In genomic region chr3:185781759-185782158, GRCh38 we compare ENCODE assay signal across 16 cellular contexts. TPM values are rescaled to one million over a fixed set of nuclear protein-coding genes. Genes with fewer than 3 reads are reported as not detected.
DNase-seq lines count a peak whose midpoint lies in the region; ATAC-seq and TF ChIP-seq lines count a peak whose summit lies in the region.
"Had no signal": no experiment of that assay in that cellular context is flagged by ENCODE, and none has a peak within 500 bp of the region (broad histone marks: within the 10 kb centered on the region; RNA-seq: fewer than 3 reads in every experiment).

No MANE protein-coding gene starts in this region.

- no peak for ATAC-seq in effector memory CD8-positive, alpha-beta T cell (replicated peaks)
- ATAC-seq: naive thymus-derived CD8-positive, alpha-beta T cell; stimulated activated naive B cell treated with anti-CD40 and anti-IgM and Interleukin-4, amounts not matched to agents 10 μg/mL and 1 μg/mL and 100 μg/mL, for 72 hours had no signal

- H3K9ac ChIP-seq in mammary epithelial cell (ENCODE audit: insufficient read depth, low read length), result no peak overlapping the region

- 27% methylated on average over 3 of the region's 3 CpGs for WGBS in mammary epithelial cell (ENCODE audit: low coverage, missing lambda C conversion rate)

- H3K4me3 Mint-ChIP-seq in CD14-positive monocyte, result no peak overlapping the region
- no peak overlapping the region for H3K4me3 Mint-ChIP-seq in effector memory CD8-positive, alpha-beta T cell
- H3K4me3 Mint-ChIP-seq: brain; CD4-positive, CD25-positive, alpha-beta regulatory T cell; naive thymus-derived CD8-positive, alpha-beta T cell; stimulated activated naive B cell treated with anti-CD40 and anti-IgM and Interleukin-4, amounts not matched to agents 10 μg/mL and 1 μg/mL and 100 μg/mL, for 72 hours had no signal

- CTCF ChIA-PET in mammary epithelial cell (lab: Charles Lee; ENCODE audit: low non-redundant PET), result interaction anchor here (0.5 kb wide), 1 partner anchor 356 kb away, joined by 3 read pairs; no protein-coding TSS in a partner anchor

- H3K9me3 Mint-ChIP-seq in CD14-positive monocyte, result no peaks in the 10 kb centered on the region
- no peaks in the 10 kb centered on the region for H3K9me3 Mint-ChIP-seq in effector memory CD8-positive, alpha-beta T cell
- H3K9me3 Mint-ChIP-seq: CD4-positive, CD25-positive, alpha-beta regulatory T cell; naive thymus-derived CD8-positive, alpha-beta T cell had no signal

- no peaks in the 10 kb centered on the region for H3K27me3 ChIP-seq in mammary epithelial cell (ENCODE audit: insufficient read depth, low read length)
- no peaks in the 10 kb centered on the region for H3K27me3 ChIP-seq in kidney epithelial cell (ENCODE audit: control insufficient read depth, insufficient read depth, low read length)

- H3K79me2 ChIP-seq in mammary epithelial cell (ENCODE audit: insufficient read depth, low read length), result peaks cover 98% of the 10 kb centered on the region

- peaks cover 1% of the 10 kb centered on the region for H3K4me1 Mint-ChIP-seq in CD14-positive monocyte
- no peaks in the 10 kb centered on the region for H3K4me1 Mint-ChIP-seq in effector memory CD8-positive, alpha-beta T cell (ENCODE audit: low read depth in 2 of 2)
- H3K4me1 Mint-ChIP-seq: CD4-positive, CD25-positive, alpha-beta regulatory T cell; stimulated activated naive B cell treated with anti-CD40 and anti-IgM and Interleukin-4, amounts not matched to agents 10 μg/mL and 1 μg/mL and 100 μg/mL, for 72 hours had no signal

- H3K36me3 Mint-ChIP-seq in CD14-positive monocyte, result peaks cover 4% of the 10 kb centered on the region in 2 donors
- H3K36me3 Mint-ChIP-seq in effector memory CD8-positive, alpha-beta T cell (ENCODE audit: insufficient read depth), result no peaks in the 10 kb centered on the region
- H3K36me3 Mint-ChIP-seq: CD4-positive, CD25-positive, alpha-beta regulatory T cell; naive thymus-derived CD8-positive, alpha-beta T cell; stimulated activated naive B cell treated with anti-CD40 and anti-IgM and Interleukin-4, amounts not matched to agents 10 μg/mL and 1 μg/mL and 100 μg/mL, for 72 hours had no signal

- DNase-seq in EH (ENCODE audit: low read depth) (peak; percentile 75), LHCN-M2 (ENCODE audit: low read depth) (peak; percentile 87), mammary epithelial cell (peak; percentile 80), kidney epithelial cell (ENCODE audit: low read depth) (peak; percentile 39), NCI-H446 treated with DMSO at 0.1 percent for 48 hours (lab: John Stamatoyannopoulos, UW) (no peak), D341Med (ENCODE audit: low spot score) (no peak), CD14-positive monocyte (ENCODE audit: low spot score) (no peak)
- no peak for DNase-seq in effector memory CD8-positive, alpha-beta T cell
- DNase-seq: activated effector memory CD4-positive, alpha-beta T cell treated with Interleukin-2 at 50 U/mL for 16 hours; CD4-positive, CD25-positive, alpha-beta regulatory T cell; GF-D8; left ventricle myocardium inferior; naive thymus-derived CD8-positive, alpha-beta T cell; NCI-H2081 treated with DMSO at 0.1 percent for 48 hours; stimulated activated naive B cell treated with anti-CD40 and anti-IgM and Interleukin-4, amounts not matched to agents 10 μg/mL and 1 μg/mL and 100 μg/mL, for 72 hours had no signal

- peak overlapping the region; percentile 45 for H3K27ac ChIP-seq in mammary epithelial cell (ENCODE audit: insufficient read depth, low read depth, low read length)
- H3K27ac ChIP-seq: left ventricle myocardium inferior had no signal

- no peak overlapping the region for H3K27ac Mint-ChIP-seq in CD14-positive monocyte
- no peak overlapping the region for H3K27ac Mint-ChIP-seq in effector memory CD8-positive, alpha-beta T cell
- H3K27ac Mint-ChIP-seq: CD4-positive, CD25-positive, alpha-beta regulatory T cell; naive thymus-derived CD8-positive, alpha-beta T cell; stimulated activated naive B cell treated with anti-CD40 and anti-IgM and Interleukin-4, amounts not matched to agents 10 μg/mL and 1 μg/mL and 100 μg/mL, for 72 hours had no signal

- H3K4me3 ChIP-seq in mammary epithelial cell (replicated peaks in 1 of 3; ENCODE audit: insufficient read depth in 1 of 3, low read depth in 2 of 3, low read length in 3 of 3) (no peak overlapping the region), kidney epithelial cell (ENCODE audit: low read depth, low read length) (no peak overlapping the region)
- H3K4me3 ChIP-seq: left ventricle myocardium inferior had no signal

- in situ Hi-C loops in mammary epithelial cell (cut with MboI; ENCODE audit: low sequenced_read_pairs in 2 of 2), result no loop called here

- peaks cover 38% of the 10 kb centered on the region for H3K4me1 ChIP-seq in mammary epithelial cell (ENCODE audit: insufficient read depth, low read length)

- intact Hi-C loops in mammary epithelial cell (cut with micrococcal nuclease), result no loop called here
- intact Hi-C loops in CD14-positive monocyte (cut with micrococcal nuclease), result no loop called here

- dilution Hi-C loops in mammary epithelial cell (cut with HindIII; ENCODE audit: low sequenced_read_pairs), result no loop called here

- peaks cover 5% of the 10 kb centered on the region for H3K36me3 ChIP-seq in mammary epithelial cell (ENCODE audit: insufficient read depth, low read length)
- H3K36me3 ChIP-seq in kidney epithelial cell (ENCODE audit: control insufficient read depth, insufficient read depth, low read length), result no peaks in the 10 kb centered on the region
- H3K36me3 ChIP-seq: left ventricle myocardium inferior had no signal

- TF ChIP-seq CTCF in mammary epithelial cell (conservative IDR thresholded peaks at IDR 0.05 in 1 of 2, IDR thresholded peaks at IDR 0.05 in 1 of 2; ENCODE audit: extremely low read depth in 1 of 2, insufficient read depth in 1 of 2, low read depth in 1 of 2, low read length in 2 of 2) (no peak), kidney epithelial cell (IDR thresholded peaks at IDR 0.05; ENCODE audit: insufficient read depth, low read length, poor library complexity, severe bottlenecking) (no peak), CD14-positive monocyte (IDR thresholded peaks at IDR 0.05) (no peak)

- no peak overlapping the region for H2AFZ ChIP-seq in mammary epithelial cell (ENCODE audit: low read depth, low read length)

- H3K9me3 ChIP-seq in mammary epithelial cell (replicated peaks; ENCODE audit: insufficient read depth, low read length), result no peaks in the 10 kb centered on the region
- H3K9me3 ChIP-seq: left ventricle myocardium inferior had no signal

- no TSS peak for BruUV-seq in mammary epithelial cell (replicated peaks; lab: Mats Ljungman, UMichigan)

- peaks cover 0 to 2% (median 0%) of the 10 kb centered on the region in 3 donors for H3K27me3 Mint-ChIP-seq in CD14-positive monocyte (ENCODE audit: low read depth in 3 of 3)
- peaks cover 30 to 50% of the 10 kb centered on the region in 2 donors for H3K27me3 Mint-ChIP-seq in effector memory CD8-positive, alpha-beta T cell
- H3K27me3 Mint-ChIP-seq: brain; stimulated activated naive B cell treated with anti-CD40 and anti-IgM and Interleukin-4, amounts not matched to agents 10 μg/mL and 1 μg/mL and 100 μg/mL, for 72 hours had no signal

- H3K4me2 ChIP-seq in mammary epithelial cell (ENCODE audit: insufficient read depth, low read depth, low read length), result peak overlapping the region; percentile 15

- H4K20me1 ChIP-seq in mammary epithelial cell (ENCODE audit: insufficient read depth, low read length), result peaks cover 4% of the 10 kb centered on the region

RNA-seq across cellular contexts. Expression of gene IGF2BP2, which starts 43.1 kb away (rescaled TPM):
- total RNA-seq in LHCN-M2 (2014; rRNA removed), result 58.9 and 104 TPM in 2 replicates
- polyA plus RNA-seq in LHCN-M2 (2012), result 33.6 TPM
- 100 to 1,000 TPM in 1 of 2 donors, 10 to 100 TPM in 1; 67.7 to 195 TPM for total RNA-seq in mammary epithelial cell
- 6.1 TPM for polyA plus RNA-seq in mammary epithelial cell
- polyA minus RNA-seq in mammary epithelial cell, result 285 TPM
- 68.6 and 77.0 TPM in 2 replicates for total RNA-seq in kidney epithelial cell
- under 1 TPM; 0.78 to 1.00 TPM for polyA plus RNA-seq in CD14-positive monocyte
- polyA plus RNA-seq: CD4-positive, CD25-positive, alpha-beta regulatory T cell; naive thymus-derived CD8-positive, alpha-beta T cell had no signal

Comparison
In these comparisons a context has a peak if more than half of its experiments do, and no peak if none do; other contexts are left out.
1. DNase-seq: peak in EH (single experiment), LHCN-M2 (single experiment), mammary epithelial cell (single experiment) and kidney epithelial cell (single experiment); none in NCI-H446 treated with DMSO at 0.1 percent for 48 hours (single experiment), D341Med (single experiment), CD14-positive monocyte (single experiment) and effector memory CD8-positive, alpha-beta T cell (0 of 3).